In genomic region chr16:71412270-71413160, GRCh38 we compare ENCODE assay signal across 8 cellular contexts. TPM values are rescaled to one million over a fixed set of nuclear protein-coding genes. Genes with fewer than 3 reads are reported as not detected.
DNase-seq lines count a peak whose midpoint lies in the region; ATAC-seq and TF ChIP-seq lines count a peak whose summit lies in the region.

No MANE protein-coding gene starts in this region.

- peak; percentile 85 for DNase-seq in OCI-M1 (lab: John Stamatoyannopoulos, UW)
- DNase-seq in activated T-cell treated with anti-CD3 and anti-CD28 coated beads, Interleukin-2, amount 50 U/mL, for 1 hour, result peak; percentile 59
- DNase-seq in fibroblast of lung (ENCODE audit: low read depth in 2 of 2), result peak; percentile 40 to 71
- DNase-seq in naive thymus-derived CD4-positive, alpha-beta T cell, result peak; percentile 32 to 66 (median 55)
- peak; percentile 33 for DNase-seq in stimulated activated naive B cell treated with anti-CD40 and anti-IgM and Interleukin-4, amounts not matched to agents 10 μg/mL and 1 μg/mL and 100 μg/mL, for 72 hours
- no peak for DNase-seq in NCI-H1048 (lab: John Stamatoyannopoulos, UW)

- H3K4me2 ChIP-seq in fibroblast of lung (ENCODE audit: extremely low read depth, insufficient read depth, low read length), result no peak overlapping the region

- H4K20me1 ChIP-seq in fibroblast of lung (ENCODE audit: control insufficient read depth, extremely low read depth, insufficient read depth, low read length), result no peaks in the 10 kb centered on the region

- H3K9me3 Mint-ChIP-seq in naive thymus-derived CD4-positive, alpha-beta T cell, result no peaks in the 10 kb centered on the region
- no peaks in the 10 kb centered on the region for H3K9me3 Mint-ChIP-seq in stimulated activated naive B cell treated with anti-CD40 and anti-IgM and Interleukin-4, amounts not matched to agents 10 μg/mL and 1 μg/mL and 100 μg/mL, for 72 hours

- H3K36me3 ChIP-seq in HUES64 (ENCODE audit: insufficient read depth, low read length), result no peaks in the 10 kb centered on the region
- H3K36me3 ChIP-seq in fibroblast of lung (ENCODE audit: control insufficient read depth, insufficient read depth, low read length), result no peaks in the 10 kb centered on the region
- no peaks in the 10 kb centered on the region for H3K36me3 ChIP-seq in naive thymus-derived CD4-positive, alpha-beta T cell (ENCODE audit: control insufficient read depth in 2 of 3, insufficient read depth in 3 of 3, low read length in 3 of 3)

- H3K27me3 ChIP-seq in HUES64 (ENCODE audit: insufficient read depth, low read length) (no peaks in the 10 kb centered on the region), fibroblast of lung (ENCODE audit: control insufficient read depth, insufficient read depth, low read length) (no peaks in the 10 kb centered on the region)
- peaks cover 0 to 7% of the 10 kb centered on the region in 2 donors for H3K27me3 ChIP-seq in naive thymus-derived CD4-positive, alpha-beta T cell (ENCODE audit: control insufficient read depth in 2 of 2, insufficient read depth in 2 of 2, low read length in 2 of 2)

- peak; percentile 87 for TF ChIP-seq CTCF in GM12873 (IDR thresholded peaks at IDR 0.05; ENCODE audit: insufficient read depth, low read depth, low read length, missing control alignments)
- TF ChIP-seq CTCF in fibroblast of lung (conservative IDR thresholded peaks at IDR 0.05 in 1 of 2, IDR thresholded peaks at IDR 0.05 in 1 of 2; ENCODE audit: low read depth in 1 of 2, low read length in 2 of 2), result peak; percentile 88 to 90

- 11% methylated on average over 24 of the region's 24 CpGs for WGBS in HUES64

- H3K4me3 ChIP-seq in HUES64 (ENCODE audit: low read length) (peak overlapping the region; percentile 59), fibroblast of lung (replicated peaks in 1 of 4; ENCODE audit: control extremely low read depth in 1 of 4, insufficient read depth in 1 of 4, low read depth in 3 of 4, low read length in 4 of 4) (no peak overlapping the region)
- no peak overlapping the region for H3K4me3 ChIP-seq in naive thymus-derived CD4-positive, alpha-beta T cell (ENCODE audit: low read length)

- CTCF ChIA-PET in naive thymus-derived CD4-positive, alpha-beta T cell (lab: Charles Lee), result interaction anchor here (0.8 to 7.8 kb wide), 9 partner anchors 10 to 198 kb away, joined by 3 to 104 read pairs (median 5); no protein-coding TSS in a partner anchor

- intact Hi-C loops in naive thymus-derived CD4-positive, alpha-beta T cell (cut with micrococcal nuclease), result loop anchor here (1.0 kb wide), 4 partner anchors 87 to 199 kb away; no protein-coding TSS in a partner anchor

- H3K4me3 Mint-ChIP-seq in naive thymus-derived CD4-positive, alpha-beta T cell, result peak overlapping the region in 1 of 10 donors; percentile 19
- H3K4me3 Mint-ChIP-seq in stimulated activated naive B cell treated with anti-CD40 and anti-IgM and Interleukin-4, amounts not matched to agents 10 μg/mL and 1 μg/mL and 100 μg/mL, for 72 hours, result no peak overlapping the region

- POLR2A ChIA-PET in naive thymus-derived CD4-positive, alpha-beta T cell (lab: Charles Lee), result no interaction called here

- H3K79me2 ChIP-seq in fibroblast of lung (ENCODE audit: control insufficient read depth, insufficient read depth, low read length), result no peaks in the 10 kb centered on the region

- ATAC-seq in naive thymus-derived CD4-positive, alpha-beta T cell, result peak; percentile 80
- peak; percentile 78 to 81 for ATAC-seq in stimulated activated naive B cell treated with anti-CD40 and anti-IgM and Interleukin-4, amounts not matched to agents 10 μg/mL and 1 μg/mL and 100 μg/mL, for 72 hours (replicated peaks)

- H3K36me3 Mint-ChIP-seq in naive thymus-derived CD4-positive, alpha-beta T cell, result no peaks in the 10 kb centered on the region
- no peaks in the 10 kb centered on the region for H3K36me3 Mint-ChIP-seq in stimulated activated naive B cell treated with anti-CD40 and anti-IgM and Interleukin-4, amounts not matched to agents 10 μg/mL and 1 μg/mL and 100 μg/mL, for 72 hours

- no peak overlapping the region for H3K27ac ChIP-seq in HUES64 (ENCODE audit: low read depth, low read length)
- H3K27ac ChIP-seq in fibroblast of lung (ENCODE audit: insufficient read depth, low read length), result no peak overlapping the region
- no peak overlapping the region for H3K27ac ChIP-seq in naive thymus-derived CD4-positive, alpha-beta T cell (ENCODE audit: low read depth, low read length)

- H3K27ac Mint-ChIP-seq in naive thymus-derived CD4-positive, alpha-beta T cell, result no peak overlapping the region
- peak overlapping the region; percentile 47 for H3K27ac Mint-ChIP-seq in stimulated activated naive B cell treated with anti-CD40 and anti-IgM and Interleukin-4, amounts not matched to agents 10 μg/mL and 1 μg/mL and 100 μg/mL, for 72 hours

- H2AFZ ChIP-seq in fibroblast of lung (ENCODE audit: low read length), result no peak overlapping the region

- H3K4me1 Mint-ChIP-seq in naive thymus-derived CD4-positive, alpha-beta T cell, result peaks cover 0 to 11% (median 5%) of the 10 kb centered on the region in 7 donors
- peaks cover 11 to 21% of the 10 kb centered on the region in 2 donors for H3K4me1 Mint-ChIP-seq in stimulated activated naive B cell treated with anti-CD40 and anti-IgM and Interleukin-4, amounts not matched to agents 10 μg/mL and 1 μg/mL and 100 μg/mL, for 72 hours

- H3K9me3 ChIP-seq in HUES64 (ENCODE audit: insufficient read depth, low read depth, low read length) (no peaks in the 10 kb centered on the region), fibroblast of lung (ENCODE audit: control insufficient read depth, insufficient read depth, low read depth, low read length) (no peaks in the 10 kb centered on the region)
- H3K9me3 ChIP-seq in naive thymus-derived CD4-positive, alpha-beta T cell (ENCODE audit: control insufficient read depth in 2 of 3, low read length in 3 of 3), result no peaks in the 10 kb centered on the region

- peak overlapping the region; percentile 54 for H3K9ac ChIP-seq in HUES64 (ENCODE audit: low read depth, low read length)
- no peak overlapping the region for H3K9ac ChIP-seq in fibroblast of lung (ENCODE audit: insufficient read depth, low read length)

- H3K27me3 Mint-ChIP-seq in naive thymus-derived CD4-positive, alpha-beta T cell, result peaks cover 27 to 59% (median 39%) of the 10 kb centered on the region in 5 donors
- peaks cover 45 to 77% of the 10 kb centered on the region in 2 donors for H3K27me3 Mint-ChIP-seq in stimulated activated naive B cell treated with anti-CD40 and anti-IgM and Interleukin-4, amounts not matched to agents 10 μg/mL and 1 μg/mL and 100 μg/mL, for 72 hours

- H3K4me1 ChIP-seq in HUES64 (ENCODE audit: insufficient read depth, low read length) (peaks cover 4% of the 10 kb centered on the region; the same call in 1 of the 2 replicates), fibroblast of lung (ENCODE audit: control insufficient read depth, extremely low read depth, insufficient read depth, low read length) (no peaks in the 10 kb centered on the region)
- H3K4me1 ChIP-seq in naive thymus-derived CD4-positive, alpha-beta T cell (ENCODE audit: control insufficient read depth in 2 of 2, insufficient read depth in 2 of 2, low read length in 2 of 2), result peaks cover 3 to 9% of the 10 kb centered on the region in 2 donors

RNA-seq across cellular contexts. Expression of gene TLE7, which starts 29.3 kb away (rescaled TPM):
- not detected for polyA plus RNA-seq in HUES64 (2013, experiment 1 of 2)
- not detected for polyA plus RNA-seq in HUES64 (2013, experiment 2 of 2)
- not detected in 2 replicates for total RNA-seq in fibroblast of lung
- not detected in 2 replicates for polyA plus RNA-seq in fibroblast of lung
- polyA plus RNA-seq in fibroblast of lung (2012), result not detected in 2 replicates
- polyA minus RNA-seq in fibroblast of lung (ENCODE audit: low replicate concordance), result not detected in 2 replicates
- not detected for total RNA-seq in naive thymus-derived CD4-positive, alpha-beta T cell
- polyA plus RNA-seq in naive thymus-derived CD4-positive, alpha-beta T cell, result not detected

RNA-seq across cellular contexts. Expression of gene ZNF23, which starts 49.5 kb away (rescaled TPM):
- polyA plus RNA-seq in HUES64 (2013, experiment 1 of 2), result 6.2 TPM
- 8.7 TPM for polyA plus RNA-seq in HUES64 (2013, experiment 2 of 2)
- 14.1 and 24.8 TPM in 2 replicates for total RNA-seq in fibroblast of lung
- 11.8 and 12.2 TPM in 2 replicates for polyA plus RNA-seq in fibroblast of lung
- polyA plus RNA-seq in fibroblast of lung (2012), result 11.4 and 12.1 TPM in 2 replicates
- 11.4 and 13.5 TPM in 2 replicates for polyA minus RNA-seq in fibroblast of lung (ENCODE audit: low replicate concordance)
- total RNA-seq in naive thymus-derived CD4-positive, alpha-beta T cell, result 10 to 100 TPM in 2 of 5 experiments, 1 to 10 TPM in 3; 6.5 to 16.0 (median 8.8) TPM
- polyA plus RNA-seq in naive thymus-derived CD4-positive, alpha-beta T cell, result 1 to 10 TPM; 7.1 to 7.5 TPM

RNA-seq across cellular contexts. Expression of gene CALB2, which starts 54.0 kb away (rescaled TPM):
- 7.6 TPM for polyA plus RNA-seq in HUES64 (2013, experiment 1 of 2)
- polyA plus RNA-seq in HUES64 (2013, experiment 2 of 2), result 5.7 TPM
- 0.51 and 1.3 TPM in 2 replicates for total RNA-seq in fibroblast of lung
- polyA plus RNA-seq in fibroblast of lung, result 0.58 and 1.2 TPM in 2 replicates
- polyA plus RNA-seq in fibroblast of lung (2012), result 0.14 and 0.46 TPM in 2 replicates
- polyA minus RNA-seq in fibroblast of lung (ENCODE audit: low replicate concordance), result not detected in 2 replicates
- not detected for total RNA-seq in naive thymus-derived CD4-positive, alpha-beta T cell
- not detected for polyA plus RNA-seq in naive thymus-derived CD4-positive, alpha-beta T cell
